32 cellular contexts compared by ENCODE assay signal in genomic region chr4:85901500-85901899, GRCh38.
DNase-seq lines count a peak whose midpoint lies in the region; TF ChIP-seq lines count a peak whose summit lies in the region.
"Had no signal": no experiment of that assay in that cellular context is flagged by ENCODE, and none has a peak within 500 bp of the region (broad histone marks: within the 10 kb centered on the region; RNA-seq: fewer than 3 reads in every experiment).

No MANE protein-coding gene starts in this region.

- H3K4me3 ChIP-seq in choroid plexus epithelial cell (ENCODE audit: low read depth, low read length) (no peak overlapping the region), mesenchymal stem cell (ENCODE audit: insufficient read depth in 1 of 2, low read depth in 1 of 2, low read length in 2 of 2) (no peak overlapping the region)
- H3K4me3 ChIP-seq: esophagus squamous epithelium, K562, left lung, skin epidermis had no signal

- H2BK15ac ChIP-seq in mesenchymal stem cell (ENCODE audit: low read depth, poor library complexity, severe bottlenecking): no peak overlapping the region

- no peak overlapping the region for H3K23ac ChIP-seq in mesenchymal stem cell (ENCODE audit: low read length in 2 of 2)

- no peak overlapping the region for H3K14ac ChIP-seq in mesenchymal stem cell (ENCODE audit: low read length in 2 of 2)

- no peak overlapping the region for H3K27ac ChIP-seq in mesenchymal stem cell (ENCODE audit: low read length, poor library complexity, severe bottlenecking)
- H3K27ac ChIP-seq: esophagus squamous epithelium, left lung, skin epidermis had no signal

- no peak overlapping the region for H4K8ac ChIP-seq in mesenchymal stem cell (ENCODE audit: low read length)

- H3K27ac Mint-ChIP-seq in T-helper 2 cell treated with Interferon-gamma antibody and Interleukin-4, amounts not matched to agents 5 μg/mL and 100 μg/mL, for 36 hours: no peak overlapping the region
- H3K27ac Mint-ChIP-seq: activated CD4-positive, alpha-beta memory T cell treated with anti-CD3 and anti-CD28 coated beads for 36 hours; activated naive CD4-positive, alpha-beta T cell treated with anti-CD3 and anti-CD28 coated beads, Interleukin-2, amount 50 U/mL, for 24 hours; activated T-helper 17 cell treated with anti-CD3 and anti-CD28 coated beads, Interleukin-2, amount 50 U/mL, for 72 hours; CD14-positive monocyte; dendritic cell treated with granulocyte-macrophage colony-stimulating factor and Interleukin-4, amounts not matched to agents 40 ng/mL and 50 ng/mL, for 4 days; nephron progenitor cell; stimulated activated memory B cell treated with anti-CD40 and anti-IgM and Interleukin-4, amounts not matched to agents 10 μg/mL and 1 μg/mL and 100 μg/mL, for 72 hours had no signal

- peaks cover 4% of the 10 kb centered on the region for H3K79me1 ChIP-seq in mesenchymal stem cell (replicated peaks; ENCODE audit: low read length, poor library complexity, severe bottlenecking)

- H3K4ac ChIP-seq in mesenchymal stem cell (ENCODE audit: low read depth in 1 of 2, low read length in 2 of 2): no peak overlapping the region

- no peak overlapping the region for H3K4me2 ChIP-seq in mesenchymal stem cell (ENCODE audit: low read length, poor library complexity, severe bottlenecking)

- H2AK5ac ChIP-seq in mesenchymal stem cell (ENCODE audit: low read length, severe bottlenecking): no peak overlapping the region

- no peaks in the 10 kb centered on the region for H3K9me3 Mint-ChIP-seq in T-helper 2 cell treated with Interferon-gamma antibody and Interleukin-4, amounts not matched to agents 5 μg/mL and 100 μg/mL, for 36 hours
- H3K9me3 Mint-ChIP-seq: activated CD4-positive, alpha-beta memory T cell treated with anti-CD3 and anti-CD28 coated beads for 36 hours; activated naive CD4-positive, alpha-beta T cell treated with anti-CD3 and anti-CD28 coated beads, Interleukin-2, amount 50 U/mL, for 24 hours; activated T-helper 17 cell treated with anti-CD3 and anti-CD28 coated beads, Interleukin-2, amount 50 U/mL, for 72 hours; CD14-positive monocyte; dendritic cell treated with granulocyte-macrophage colony-stimulating factor and Interleukin-4, amounts not matched to agents 40 ng/mL and 50 ng/mL, for 4 days; memory B cell; stimulated activated memory B cell treated with anti-CD40 and anti-IgM and Interleukin-4, amounts not matched to agents 10 μg/mL and 1 μg/mL and 100 μg/mL, for 72 hours had no signal

- no peak overlapping the region for H3K18ac ChIP-seq in mesenchymal stem cell (ENCODE audit: low read depth in 1 of 2, low read length in 2 of 2)

- H2BK120ac ChIP-seq in mesenchymal stem cell (ENCODE audit: low read depth, low read length): no peak overlapping the region

- peaks cover 3% of the 10 kb centered on the region for H3K4me1 ChIP-seq in mesenchymal stem cell (ENCODE audit: control insufficient read depth, insufficient read depth, low read depth, low read length)
- H3K4me1 ChIP-seq: esophagus squamous epithelium, left lung had no signal

- no peaks in the 10 kb centered on the region for H3K27me3 ChIP-seq in mesenchymal stem cell (ENCODE audit: control insufficient read depth in 1 of 2, insufficient read depth in 1 of 2, low read length in 2 of 2)
- H3K27me3 ChIP-seq: esophagus squamous epithelium, left lung had no signal

- no peak overlapping the region for H2BK5ac ChIP-seq in mesenchymal stem cell (ENCODE audit: low read depth, low read length, poor library complexity, severe bottlenecking)

- no peak overlapping the region for H3K9ac ChIP-seq in mesenchymal stem cell (ENCODE audit: low read length)

- no peaks in the 10 kb centered on the region for H3K36me3 Mint-ChIP-seq in T-helper 2 cell treated with Interferon-gamma antibody and Interleukin-4, amounts not matched to agents 5 μg/mL and 100 μg/mL, for 36 hours (ENCODE audit: low read depth)
- H3K36me3 Mint-ChIP-seq: activated CD4-positive, alpha-beta memory T cell treated with anti-CD3 and anti-CD28 coated beads for 36 hours; activated naive CD4-positive, alpha-beta T cell treated with anti-CD3 and anti-CD28 coated beads, Interleukin-2, amount 50 U/mL, for 24 hours; CD14-positive monocyte had no signal

- H3K4me1 Mint-ChIP-seq in T-helper 2 cell treated with Interferon-gamma antibody and Interleukin-4, amounts not matched to agents 5 μg/mL and 100 μg/mL, for 36 hours (ENCODE audit: low read depth): no peaks in the 10 kb centered on the region
- H3K4me1 Mint-ChIP-seq: activated naive CD4-positive, alpha-beta T cell treated with anti-CD3 and anti-CD28 coated beads, Interleukin-2, amount 50 U/mL, for 24 hours; activated T-helper 17 cell treated with anti-CD3 and anti-CD28 coated beads, Interleukin-2, amount 50 U/mL, for 72 hours; CD14-positive monocyte had no signal

- peaks cover 0 to 6% of the 10 kb centered on the region in 2 experiments for H3K36me3 ChIP-seq in mesenchymal stem cell (ENCODE audit: control insufficient read depth in 1 of 2, insufficient read depth in 2 of 2, low read depth in 1 of 2, low read length in 2 of 2)
- H3K36me3 ChIP-seq: esophagus squamous epithelium, left lung had no signal

- H3K4me3 Mint-ChIP-seq in T-helper 2 cell treated with Interferon-gamma antibody and Interleukin-4, amounts not matched to agents 5 μg/mL and 100 μg/mL, for 36 hours: no peak overlapping the region
- H3K4me3 Mint-ChIP-seq: activated CD4-positive, alpha-beta memory T cell treated with anti-CD3 and anti-CD28 coated beads for 36 hours; activated naive CD4-positive, alpha-beta T cell treated with anti-CD3 and anti-CD28 coated beads, Interleukin-2, amount 50 U/mL, for 24 hours; activated T-helper 17 cell treated with anti-CD3 and anti-CD28 coated beads, Interleukin-2, amount 50 U/mL, for 72 hours; CD14-positive monocyte; dendritic cell treated with granulocyte-macrophage colony-stimulating factor and Interleukin-4, amounts not matched to agents 40 ng/mL and 50 ng/mL, for 4 days; memory B cell; nephron progenitor cell; stimulated activated memory B cell treated with anti-CD40 and anti-IgM and Interleukin-4, amounts not matched to agents 10 μg/mL and 1 μg/mL and 100 μg/mL, for 72 hours had no signal

- no peaks in the 10 kb centered on the region for H3K9me3 ChIP-seq in mesenchymal stem cell (ENCODE audit: control insufficient read depth, low read length)
- H3K9me3 ChIP-seq: esophagus squamous epithelium, left lung had no signal

- DNase-seq in DMS53 (lab: John Stamatoyannopoulos, UW) (peak; percentile 38), HT-29 (ENCODE audit: low spot score) (peak; percentile 8), choroid plexus epithelial cell (ENCODE audit: low read depth) (peak; percentile 17), mesenchymal stem cell (peak; percentile 83), HuH-7.5 (ENCODE audit: low spot score) (no peak), NCI-H345 (lab: John Stamatoyannopoulos, UW) (no peak)
- no peak for DNase-seq in T-helper 2 cell treated with Interferon-gamma antibody and Interleukin-4, amounts not matched to agents 5 μg/mL and 100 μg/mL, for 36 hours (ENCODE audit: low spot score)
- no peak for DNase-seq in activated naive CD4-positive, alpha-beta T cell treated with Interleukin-2 at 50 U/mL for 16 hours
- DNase-seq: activated CD4-positive, alpha-beta memory T cell treated with anti-CD3 and anti-CD28 coated beads for 36 hours; activated CD4-positive, alpha-beta T cell treated with anti-CD3 and anti-CD28 coated beads for 1 hour; activated CD8-positive, alpha-beta memory T cell treated with anti-CD3 and anti-CD28 coated beads, Interleukin-2, amount 50 U/mL, for 4 hours; anterior cingulate cortex; caudate nucleus; DMS79 treated with DMSO at 0.1 percent for 48 hours; esophagus squamous epithelium; left lung; NCI-H1092 treated with DMSO at 0.1 percent for 48 hours; NCI-H1694 treated with DMSO at 0.1 percent for 48 hours; NCI-H2171; NCI-H524; nephron progenitor cell; NK-92 treated with Interleukin-12 subunit alpha and Interleukin-12 subunit beta, amount 100 ng/mL, for 24 hours; SHP77; trophoblast cell had no signal

- TF ChIP-seq CTCF in choroid plexus epithelial cell (conservative IDR thresholded peaks at IDR 0.05; ENCODE audit: low read depth, low read length): no peak

- H3K27me3 Mint-ChIP-seq in T-helper 2 cell treated with Interferon-gamma antibody and Interleukin-4, amounts not matched to agents 5 μg/mL and 100 μg/mL, for 36 hours (ENCODE audit: low read depth): no peaks in the 10 kb centered on the region
- H3K27me3 Mint-ChIP-seq: activated CD4-positive, alpha-beta memory T cell treated with anti-CD3 and anti-CD28 coated beads for 36 hours; activated naive CD4-positive, alpha-beta T cell treated with anti-CD3 and anti-CD28 coated beads, Interleukin-2, amount 50 U/mL, for 24 hours; activated T-helper 17 cell treated with anti-CD3 and anti-CD28 coated beads, Interleukin-2, amount 50 U/mL, for 72 hours; dendritic cell treated with granulocyte-macrophage colony-stimulating factor and Interleukin-4, amounts not matched to agents 40 ng/mL and 50 ng/mL, for 4 days; memory B cell; stimulated activated memory B cell treated with anti-CD40 and anti-IgM and Interleukin-4, amounts not matched to agents 10 μg/mL and 1 μg/mL and 100 μg/mL, for 72 hours had no signal

- no peak overlapping the region for H2BK12ac ChIP-seq in mesenchymal stem cell (ENCODE audit: low read length in 2 of 2)

- no peak overlapping the region for H2AFZ ChIP-seq in mesenchymal stem cell (ENCODE audit: low read depth, low read length)

- H4K91ac ChIP-seq in mesenchymal stem cell (ENCODE audit: low read length): no peak overlapping the region

Comparison
In these comparisons a context has a peak if more than half of its experiments do, and no peak if none do; other contexts are left out.
1. DNase-seq: peak in DMS53 (single experiment), HT-29 (single experiment), choroid plexus epithelial cell (single experiment) and mesenchymal stem cell (single experiment); none in HuH-7.5 (single experiment), T-helper 2 cell treated with Interferon-gamma antibody and Interleukin-4, amounts not matched to agents 5 μg/mL and 100 μg/mL, for 36 hours (single experiment), activated naive CD4-positive, alpha-beta T cell treated with Interleukin-2 at 50 U/mL for 16 hours (single experiment) and NCI-H345 (single experiment).